In genomic region chr15:68558318-68559305, GRCh38 we compare ENCODE assay signal across 8 cellular contexts. TPM values are rescaled to one million over a fixed set of nuclear protein-coding genes. Genes with fewer than 3 reads are reported as not detected.
DNase-seq lines count a peak whose midpoint lies in the region; ATAC-seq and TF ChIP-seq lines count a peak whose summit lies in the region.

No MANE protein-coding gene starts in this region.

- H3K4me1 ChIP-seq in ES-I3 (ENCODE audit: insufficient read depth, low read length) (no peaks in the 10 kb centered on the region), ovary (ENCODE audit: insufficient read depth) (peaks cover 7% of the 10 kb centered on the region)

- DNase-seq in T-cell (peak in 1 of 34 experiments; percentile 16), fibroblast of mammary gland (ENCODE audit: low read depth) (no peak), ovary (peak in 1 of 5 donors; percentile 40), CD1c-positive myeloid dendritic cell (ENCODE audit: extremely low spot score) (no peak), GM19238 (ENCODE audit: insufficient read length, low spot score) (no peak), NCI-H2171 (lab: John Stamatoyannopoulos, UW) (no peak)

- H3K27ac ChIP-seq in ovary = peak overlapping the region in 1 of 2 donors; percentile 36

- H3K4me3 ChIP-seq in fibroblast of mammary gland (ENCODE audit: control insufficient read depth, low read depth, low read length) (peak overlapping the region; percentile 53), ovary (peak overlapping the region; percentile 43)

- WGBS in ovary, 3 donors = 49 to 58% (median 50%) methylated on average over 30 of the region's 30 CpGs

- no peaks in the 10 kb centered on the region for H3K36me3 Mint-ChIP-seq in T-cell

- peak overlapping the region; percentile 68 for H3K9ac ChIP-seq in ES-I3 (ENCODE audit: low read depth, low read length)

- H3K4me1 Mint-ChIP-seq in T-cell = peaks cover 14 to 23% (median 21%) of the 10 kb centered on the region in 3 donors

- H3K9me3 ChIP-seq in ES-I3 (ENCODE audit: control insufficient read depth, insufficient read depth, low read length) (0 out of 2 replicates have a peak, but pooled peaks cover 6% of the 10 kb centered on the region), ovary (no peaks in the 10 kb centered on the region)

- H3K9me3 Mint-ChIP-seq in T-cell = no peaks in the 10 kb centered on the region

- no peak for TF ChIP-seq CTCF in fibroblast of mammary gland (conservative IDR thresholded peaks at IDR 0.05; ENCODE audit: control insufficient read depth, insufficient read depth, low read depth, low read length)
- no peak for TF ChIP-seq CTCF in ovary (IDR thresholded peaks at IDR 0.05)

- H3K27me3 ChIP-seq in ovary = no peaks in the 10 kb centered on the region

- intact Hi-C loops in ovary (cut with DNase I) = loop anchor here (5.0 to 10.0 kb wide), 6 partner anchors 114 to 319 kb away; no protein-coding TSS in a partner anchor

- POLR2A ChIA-PET in T-cell (lab: Charles Lee) = no interaction called here

- no peaks in the 10 kb centered on the region for H3K36me3 ChIP-seq in ES-I3 (ENCODE audit: insufficient read depth, low read length)
- H3K36me3 ChIP-seq in ovary = no peaks in the 10 kb centered on the region

- peak overlapping the region; percentile 72 to 84 (median 77) for H3K4me3 Mint-ChIP-seq in T-cell

- ATAC-seq in T-cell (replicated peaks in 1 of 4) (peak in 1 of 4 experiments; percentile 7), esophagus mucosa (no peak)

- TF ChIP-seq EP300 in ovary (IDR thresholded peaks at IDR 0.05) = no peak

- no peak for TF ChIP-seq POLR2A in ovary (IDR thresholded peaks at IDR 0.05)

- no peak overlapping the region for H3K27ac Mint-ChIP-seq in T-cell

- CTCF ChIA-PET in T-cell (lab: Charles Lee) = interaction anchor here (0.5 to 1.4 kb wide), 6 partner anchors 8 to 318 kb away, joined by 3 to 16 read pairs (median 6); no protein-coding TSS in a partner anchor

- H3K27me3 Mint-ChIP-seq in T-cell = peaks cover 54 to 69% of the 10 kb centered on the region in 2 donors

RNA-seq across cellular contexts. Expression of gene CORO2B, which starts 20.2 kb away (rescaled TPM):
- under 1 TPM in 3 of 5 donors, not detected in 2; 0.06 to 0.39 (median 0.09) TPM for total RNA-seq in T-cell
- total RNA-seq in ovary = 10 to 100 TPM in 6 of 7 donors, 1 to 10 TPM in 1; 7.5 to 61.0 (median 22.8) TPM
- polyA plus RNA-seq in ovary = 10 to 100 TPM; 11.3 to 12.4 TPM
- total RNA-seq in esophagus mucosa = 0.12 TPM
